8 cellular contexts compared by ENCODE assay signal in the genomic region with DNA sequence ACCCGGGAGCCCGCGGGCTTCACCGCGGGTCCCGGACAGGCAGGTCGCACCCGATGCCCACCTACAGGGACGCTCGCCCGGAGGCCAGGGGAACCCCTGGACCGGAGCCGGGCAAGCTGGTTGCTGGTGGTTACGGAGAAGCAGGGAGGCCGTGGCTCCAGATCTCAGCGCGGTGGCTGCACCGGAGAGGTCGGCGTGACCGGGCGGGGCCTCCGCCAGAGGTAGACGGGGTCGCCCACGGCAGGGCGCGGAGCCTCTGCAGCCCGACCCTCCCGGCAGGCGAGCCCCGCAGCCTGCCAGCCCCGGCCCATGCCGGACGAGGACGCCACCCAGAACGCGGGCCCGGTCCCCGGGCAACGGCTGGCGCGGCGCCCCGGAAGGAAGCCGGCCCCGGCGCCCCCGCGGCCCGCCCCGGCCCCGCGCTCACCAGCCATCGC. TPM values are rescaled to one million over a fixed set of nuclear protein-coding genes. Genes with fewer than 3 reads are reported as not detected.
DNase-seq lines count a peak whose midpoint lies in the region; ATAC-seq and TF ChIP-seq lines count a peak whose summit lies in the region.

No MANE protein-coding gene starts in this region.

- no peaks in the 10 kb centered on the region for H3K9me3 Mint-ChIP-seq in activated naive CD8-positive, alpha-beta T cell treated with anti-CD3 and anti-CD28 coated beads, Interleukin-2, amount 10 ng/mL, durations not matched to agents 7 days and 5 days

- H3K27me3 ChIP-seq in AG04450 (ENCODE audit: control insufficient read depth, insufficient read depth, low read length) (no peaks in the 10 kb centered on the region), layer of hippocampus (ENCODE audit: control insufficient read depth, insufficient read depth, low read length) (no peaks in the 10 kb centered on the region), testis (no peaks in the 10 kb centered on the region)

- H3K9me3 ChIP-seq in AG04450 (ENCODE audit: control insufficient read depth, insufficient read depth, low read length) (peaks cover 4% of the 10 kb centered on the region; the same call in 1 of the 2 replicates), testis (no peaks in the 10 kb centered on the region)

- TF ChIP-seq CTCF in AG04450 (IDR thresholded peaks at IDR 0.05; ENCODE audit: low read depth, low read length): no peak
- no peak for TF ChIP-seq CTCF in testis (IDR thresholded peaks at IDR 0.05)

- no peaks in the 10 kb centered on the region for H3K27me3 Mint-ChIP-seq in activated naive CD8-positive, alpha-beta T cell treated with anti-CD3 and anti-CD28 coated beads, Interleukin-2, amount 10 ng/mL, durations not matched to agents 7 days and 5 days

- H3K27ac Mint-ChIP-seq in activated naive CD8-positive, alpha-beta T cell treated with anti-CD3 and anti-CD28 coated beads, Interleukin-2, amount 10 ng/mL, durations not matched to agents 7 days and 5 days: no peak overlapping the region

- H3K4me3 Mint-ChIP-seq in activated naive CD8-positive, alpha-beta T cell treated with anti-CD3 and anti-CD28 coated beads, Interleukin-2, amount 10 ng/mL, durations not matched to agents 7 days and 5 days: peak overlapping the region; percentile 87

- peaks cover 9% of the 10 kb centered on the region for H3K4me1 Mint-ChIP-seq in activated naive CD8-positive, alpha-beta T cell treated with anti-CD3 and anti-CD28 coated beads, Interleukin-2, amount 10 ng/mL, durations not matched to agents 7 days and 5 days

- WGBS in testis, 2 donors: 0 to 1% methylated on average over 1 to 36 of the region's 55 CpGs

- intact Hi-C loops in testis (cut with DNase I; ENCODE audit: low total_unique reads): no loop called here

- peaks cover 11% of the 10 kb centered on the region for H3K4me1 ChIP-seq in testis

- H3K36me3 ChIP-seq in testis (ENCODE audit: low read depth, missing control alignments): no peaks in the 10 kb centered on the region

- no peak for TF ChIP-seq POLR2A in testis (IDR thresholded peaks at IDR 0.05)

- CTCF ChIA-PET in AG04450 (lab: Charles Lee): no interaction called here

- H3K27ac ChIP-seq in AG04450 (ENCODE audit: low read depth, low read length): no peak overlapping the region
- peak overlapping the region; percentile 52 for H3K27ac ChIP-seq in layer of hippocampus (ENCODE audit: low read depth, low read length)
- peak overlapping the region in 1 of 2 donors; percentile 24 for H3K27ac ChIP-seq in testis

- ATAC-seq in GM18909 (IDR thresholded peaks at IDR 0.05; ENCODE audit: poor library complexity, unreplicated experiment): peak; percentile 34
- ATAC-seq in HG03175 (IDR thresholded peaks at IDR 0.05; ENCODE audit: unreplicated experiment): peak; percentile 28
- peak; percentile 57 for ATAC-seq in activated naive CD8-positive, alpha-beta T cell treated with anti-CD3 and anti-CD28 coated beads, Interleukin-2, amount 10 ng/mL, durations not matched to agents 7 days and 5 days (ENCODE audit: low read depth)

- POLR2A ChIA-PET in AG04450 (lab: Yijun Ruan, JAX): interaction anchor here (1.4 kb wide), 1 partner anchor 17 kb away, joined by 4 read pairs; the partner anchor contains the start of gene MAFG
- POLR2A ChIA-PET in activated naive CD8-positive, alpha-beta T cell treated with anti-CD3 and anti-CD28 coated beads, Interleukin-2, amount 10 ng/mL, durations not matched to agents 7 days and 5 days (lab: Charles Lee): interaction anchor here (1.0 to 1.5 kb wide), 2 partner anchors 13 to 18 kb away, joined by 3 to 4 read pairs; no protein-coding TSS in a partner anchor

- DNase-seq in AG04450 (ENCODE audit: low read depth, low spot score) (no peak), testis (no peak), GDM1 (lab: John Stamatoyannopoulos, UW) (no peak), T-helper 9 cell (no peak)
- peak; percentile 57 for DNase-seq in activated naive CD8-positive, alpha-beta T cell treated with anti-CD3 and anti-CD28 coated beads, Interleukin-2, amount 10 ng/mL, durations not matched to agents 7 days and 5 days

- H3K36me3 Mint-ChIP-seq in activated naive CD8-positive, alpha-beta T cell treated with anti-CD3 and anti-CD28 coated beads, Interleukin-2, amount 10 ng/mL, durations not matched to agents 7 days and 5 days: peaks cover 5% of the 10 kb centered on the region

- H3K4me3 ChIP-seq in AG04450 (ENCODE audit: low read depth, low read length) (peak overlapping the region; percentile 74), testis (peak overlapping the region; percentile 68 to 76)

RNA-seq across cellular contexts. Expression of gene PCYT2, which starts 0.3 kb away (rescaled TPM):
- 25.2 and 31.8 TPM in 2 replicates for polyA plus RNA-seq in AG04450 (2011; rRNA removed)
- polyA minus RNA-seq in AG04450 (2011; rRNA and poly(A)+ RNA removed): 25.9 and 33.5 TPM in 2 replicates
- total RNA-seq in activated naive CD8-positive, alpha-beta T cell treated with anti-CD3 and anti-CD28 coated beads, Interleukin-2, amount 10 ng/mL, durations not matched to agents 7 days and 5 days: 10 to 100 TPM; 39.3 to 44.5 TPM
- total RNA-seq in testis: 100 to 1,000 TPM; 171 to 438 TPM
- polyA plus RNA-seq in testis (ENCODE audit: insufficient read depth, low read depth, low replicate concordance): 488 TPM

RNA-seq across cellular contexts. Expression of gene SIRT7, which starts 7.1 kb away (rescaled TPM):
- polyA plus RNA-seq in AG04450 (2011; rRNA removed) (4.3 and 6.0 TPM in 2 replicates), testis (ENCODE audit: insufficient read depth, low read depth, low replicate concordance) (34.1 TPM)
- polyA minus RNA-seq in AG04450 (2011; rRNA and poly(A)+ RNA removed): 24.8 and 35.2 TPM in 2 replicates
- 10 to 100 TPM; 64.8 to 65.2 TPM for total RNA-seq in activated naive CD8-positive, alpha-beta T cell treated with anti-CD3 and anti-CD28 coated beads, Interleukin-2, amount 10 ng/mL, durations not matched to agents 7 days and 5 days
- total RNA-seq in testis: 10 to 100 TPM; 48.4 to 59.3 TPM

RNA-seq across cellular contexts. Expression of gene NPB, which starts 8.8 kb away (rescaled TPM):
- polyA plus RNA-seq in AG04450 (2011; rRNA removed) (0.20 and 0.30 TPM in 2 replicates), testis (ENCODE audit: insufficient read depth, low read depth, low replicate concordance) (1.8 TPM)
- 0.09 and 0.48 TPM in 2 replicates for polyA minus RNA-seq in AG04450 (2011; rRNA and poly(A)+ RNA removed)
- total RNA-seq in activated naive CD8-positive, alpha-beta T cell treated with anti-CD3 and anti-CD28 coated beads, Interleukin-2, amount 10 ng/mL, durations not matched to agents 7 days and 5 days: 1 to 10 TPM in 1 of 2 experiments, under 1 TPM in 1; 0.47 to 1.0 TPM
- 10 to 100 TPM; 22.7 to 27.3 TPM for total RNA-seq in testis

RNA-seq across cellular contexts. Expression of gene MAFG, which starts 16.7 kb away (rescaled TPM):
- polyA plus RNA-seq in AG04450 (2011; rRNA removed): 17.6 and 17.7 TPM in 2 replicates
- polyA minus RNA-seq in AG04450 (2011; rRNA and poly(A)+ RNA removed): 9.3 and 10.6 TPM in 2 replicates
- total RNA-seq in activated naive CD8-positive, alpha-beta T cell treated with anti-CD3 and anti-CD28 coated beads, Interleukin-2, amount 10 ng/mL, durations not matched to agents 7 days and 5 days: 10 to 100 TPM; 18.3 to 20.4 TPM
- 10 to 100 TPM; 31.7 to 36.9 TPM for total RNA-seq in testis
- 21.8 TPM for polyA plus RNA-seq in testis (ENCODE audit: insufficient read depth, low read depth, low replicate concordance)

RNA-seq across cellular contexts. Expression of gene ANAPC11, which starts 19.3 kb away (rescaled TPM):
- polyA plus RNA-seq in AG04450 (2011; rRNA removed) (213 and 233 TPM in 2 replicates), testis (ENCODE audit: insufficient read depth, low read depth, low replicate concordance) (195 TPM)
- polyA minus RNA-seq in AG04450 (2011; rRNA and poly(A)+ RNA removed): 34.5 and 40.6 TPM in 2 replicates
- total RNA-seq in activated naive CD8-positive, alpha-beta T cell treated with anti-CD3 and anti-CD28 coated beads, Interleukin-2, amount 10 ng/mL, durations not matched to agents 7 days and 5 days: 100 to 1,000 TPM; 102 to 106 TPM
- 100 to 1,000 TPM; 191 to 198 TPM for total RNA-seq in testis

Comparison
In these comparisons a context has a peak if more than half of its experiments do, and no peak if none do; other contexts are left out.
1. RNA of gene NPB, which starts 8.8 kb away (total RNA-seq): 22.7 to 27.3 TPM in testis; 0.47 to 1.0 TPM in activated naive CD8-positive, alpha-beta T cell treated with anti-CD3 and anti-CD28 coated beads, Interleukin-2, amount 10 ng/mL, durations not matched to agents 7 days and 5 days; every median in the first group is over 10 times any median in the second.
2. Peak in every context shown above with its lines, with median percentiles within 50 percentile points of each other: ATAC-seq.